In the genomic region with DNA sequence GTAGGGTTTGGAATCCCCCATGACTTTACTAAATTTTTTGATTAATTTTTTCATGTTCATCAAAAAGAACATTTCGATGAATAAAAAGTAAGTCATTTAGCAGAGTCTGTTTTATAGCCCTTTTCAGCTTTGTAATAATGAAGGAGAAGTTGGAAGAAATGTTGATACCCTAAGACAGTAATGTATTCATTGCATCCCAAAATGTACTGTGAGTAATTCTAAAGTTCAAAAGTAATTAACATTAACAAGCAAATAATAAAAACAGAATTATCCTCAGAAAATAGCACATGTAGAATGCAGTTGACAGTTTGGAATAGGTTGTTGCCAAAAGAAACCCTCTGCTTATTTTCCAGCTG, we compare ENCODE assay signal across 6 cellular contexts.
"Had no signal": no experiment of that assay in that cellular context is flagged by ENCODE, and none has a peak within 500 bp of the region (broad histone marks: within the 10 kb centered on the region; RNA-seq: fewer than 3 reads in every experiment).

No MANE protein-coding gene starts in this region.

- H3K4me1 Mint-ChIP-seq: GM23338 had no signal

- ATAC-seq: GM23338, HepG2, K562 had no signal

- H3K4me2 ChIP-seq: GM23338 had no signal

- H3K9me3 Mint-ChIP-seq: GM23338, H9 had no signal

- H3K27ac ChIP-seq: HL-60 had no signal

- H2AFZ ChIP-seq: GM23338 had no signal

- DNase-seq: H9, HCEC 1CT had no signal

- H3K4me3 Mint-ChIP-seq: GM23338, H9 had no signal

- H3K4me3 ChIP-seq: GM23338, K562 had no signal

- H3K27ac Mint-ChIP-seq: GM23338, H9 had no signal
